9 cellular contexts compared by ENCODE assay signal in the genomic region with DNA sequence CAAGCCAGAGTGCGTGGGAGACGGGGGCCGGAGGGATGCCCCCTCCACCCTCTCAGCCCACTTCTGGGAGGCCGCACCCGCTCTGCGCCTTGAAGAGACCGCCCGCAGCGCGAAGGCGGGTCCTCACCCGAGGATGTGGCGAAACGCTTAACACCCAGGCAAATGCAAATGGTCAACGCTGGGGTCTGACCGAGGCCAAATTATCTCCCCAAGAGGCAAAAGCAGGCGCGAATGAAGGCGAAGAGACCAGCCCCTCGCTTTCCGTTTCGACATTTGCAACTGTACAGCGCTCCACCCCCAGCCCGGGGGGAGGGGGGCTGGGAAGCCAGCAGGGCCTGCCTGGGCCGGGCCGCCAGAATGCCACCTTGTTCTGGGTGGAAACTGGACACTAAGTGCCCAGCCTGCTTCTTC.
DNase-seq lines count a peak whose midpoint lies in the region; ATAC-seq, FAIRE-seq and TF ChIP-seq lines count a peak whose summit lies in the region.
"Had no signal": no experiment of that assay in that cellular context is flagged by ENCODE, and none has a peak within 500 bp of the region (broad histone marks: within the 10 kb centered on the region; RNA-seq: fewer than 3 reads in every experiment).

No MANE protein-coding gene starts in this region.

- H3K27me3 ChIP-seq in endothelial cell of umbilical vein (ENCODE audit: control insufficient read depth in 2 of 2, insufficient read depth in 2 of 2, low read length in 2 of 2) (peaks cover 15 to 35% of the 10 kb centered on the region in 2 experiments), small intestine (ENCODE audit: control insufficient read depth in 2 of 2, insufficient read depth in 2 of 2, low read length in 2 of 2) (peaks cover under 1 to 22% of the 10 kb centered on the region in 2 donors)

- H3K4me3 ChIP-seq in AG10803 (ENCODE audit: low read length) (peak overlapping the region; percentile 56), endothelial cell of umbilical vein (replicated peaks in 1 of 3; ENCODE audit: insufficient read depth in 1 of 3, low read depth in 1 of 3, low read length in 3 of 3) (peak overlapping the region in 1 of 3 experiments; percentile 12), small intestine (ENCODE audit: low read depth in 1 of 2, low read length in 2 of 2) (peak overlapping the region in 1 of 2 donors; percentile 4)

- TF ChIP-seq CTCF in AG10803 (conservative IDR thresholded peaks at IDR 0.05; ENCODE audit: low read length) (no peak), endothelial cell of umbilical vein (IDR thresholded peaks at IDR 0.05; ENCODE audit: extremely low read depth in 1 of 2, insufficient read depth in 1 of 2, low read depth in 1 of 2, low read length in 2 of 2) (no peak)

- H3K9me3 ChIP-seq in endothelial cell of umbilical vein (replicated peaks; ENCODE audit: control insufficient read depth, insufficient read depth, low read length) (no peaks in the 10 kb centered on the region), small intestine (ENCODE audit: control insufficient read depth, low read depth) (no peaks in the 10 kb centered on the region)

- peaks cover 2 to 8% (median 4%) of the 10 kb centered on the region in 3 donors for H3K9me3 Mint-ChIP-seq in IgD-negative memory B cell
- no peaks in the 10 kb centered on the region for H3K9me3 Mint-ChIP-seq in natural killer cell treated with Interleukin-12 subunit alpha and Interleukin-12 subunit beta and Interleukin-15 and Interleukin-18, amount 100 ng/mL, for 72 hours

- DNase-seq in AG10803 (ENCODE audit: low read depth) (no peak), endothelial cell of umbilical vein (ENCODE audit: low read depth, low spot score) (no peak), small intestine (no peak), NOMO-1 treated with DMSO at 0.1 percent for 48 hours (lab: John Stamatoyannopoulos, UW; ENCODE audit: unreplicated experiment) (no peak), NK-92 (lab: John Stamatoyannopoulos, UW; ENCODE audit: unreplicated experiment) (no peak)
- no peak for DNase-seq in natural killer cell treated with Interleukin-12 subunit alpha and Interleukin-12 subunit beta and Interleukin-15 and Interleukin-18, amount 100 ng/mL, for 72 hours (ENCODE audit: low spot score)
- no peak for DNase-seq in activated CD4-positive, CD25-positive, alpha-beta regulatory T cell treated with anti-CD3 and anti-CD28 coated beads, Interleukin-2, amount 50 U/mL, for 72 hours

- no peak for ATAC-seq in natural killer cell treated with Interleukin-12 subunit alpha and Interleukin-12 subunit beta and Interleukin-15 and Interleukin-18, amount 100 ng/mL, for 72 hours

- peak overlapping the region; percentile 29 for H3K4me2 ChIP-seq in endothelial cell of umbilical vein (ENCODE audit: insufficient read depth, low read length)

- H3K4me1 ChIP-seq in endothelial cell of umbilical vein (ENCODE audit: control insufficient read depth, extremely low read depth, insufficient read depth, low read length): no peaks in the 10 kb centered on the region
- no peaks in the 10 kb centered on the region for H3K4me1 ChIP-seq in small intestine (ENCODE audit: control insufficient read depth in 2 of 2, insufficient read depth in 1 of 2, low read depth in 1 of 2, low read length in 1 of 2)

- peak overlapping the region in 3 of 4 donors; percentile 55 to 82 (median 65) for H3K4me3 Mint-ChIP-seq in IgD-negative memory B cell
- peak overlapping the region; percentile 67 for H3K4me3 Mint-ChIP-seq in natural killer cell treated with Interleukin-12 subunit alpha and Interleukin-12 subunit beta and Interleukin-15 and Interleukin-18, amount 100 ng/mL, for 72 hours

- peaks cover 36% of the 10 kb centered on the region for H3K27me3 Mint-ChIP-seq in IgD-negative memory B cell
- H3K27me3 Mint-ChIP-seq in natural killer cell treated with Interleukin-12 subunit alpha and Interleukin-12 subunit beta and Interleukin-15 and Interleukin-18, amount 100 ng/mL, for 72 hours: peaks cover 39 to 49% of the 10 kb centered on the region in 2 donors

- no peaks in the 10 kb centered on the region for H3K9me1 ChIP-seq in endothelial cell of umbilical vein (replicated peaks; ENCODE audit: control insufficient read depth, extremely low read depth, insufficient read depth, low read length)

- intact Hi-C loops in endothelial cell of umbilical vein (cut with micrococcal nuclease): no loop called here

- POLR2A ChIA-PET in endothelial cell of umbilical vein (lab: Charles Lee): no interaction called here

- peak; percentile 21 for FAIRE-seq in endothelial cell of umbilical vein (lab: Jason Lieb, UNC)
- no peak for FAIRE-seq in small intestine (lab: Jason Lieb, UNC)
- FAIRE-seq: GM18507 had no signal

- no peak overlapping the region for H3K9ac ChIP-seq in endothelial cell of umbilical vein (replicated peaks; ENCODE audit: extremely low read depth, insufficient read depth, low read length)

- H3K27ac ChIP-seq in endothelial cell of umbilical vein (ENCODE audit: insufficient read depth, low read depth, low read length) (no peak overlapping the region), small intestine (ENCODE audit: low read depth in 1 of 2, low read length in 1 of 2) (no peak overlapping the region)

- H3K4me1 Mint-ChIP-seq in IgD-negative memory B cell: peaks cover 0 to 2% (median 0%) of the 10 kb centered on the region in 3 donors
- peaks cover 0 to 6% of the 10 kb centered on the region in 2 donors for H3K4me1 Mint-ChIP-seq in natural killer cell treated with Interleukin-12 subunit alpha and Interleukin-12 subunit beta and Interleukin-15 and Interleukin-18, amount 100 ng/mL, for 72 hours (ENCODE audit: low read depth in 2 of 2)

- dilution Hi-C loops in endothelial cell of umbilical vein (cut with MboI; ENCODE audit: extremely low pct_ligation_motif_present, low sequenced_read_pairs): no loop called here

- 2 to 48% (median 12%) methylated on average over 6 to 26 of the region's 26 CpGs for WGBS in small intestine, 3 donors

- TF ChIP-seq POLR2A in endothelial cell of umbilical vein (IDR thresholded peaks at IDR 0.05; ENCODE audit: low read depth, low read length): no peak

- H3K36me3 Mint-ChIP-seq in IgD-negative memory B cell: no peaks in the 10 kb centered on the region
- H3K36me3 Mint-ChIP-seq in natural killer cell treated with Interleukin-12 subunit alpha and Interleukin-12 subunit beta and Interleukin-15 and Interleukin-18, amount 100 ng/mL, for 72 hours: peaks cover 7% of the 10 kb centered on the region

- no peak overlapping the region for H3K27ac Mint-ChIP-seq in IgD-negative memory B cell
- no peak overlapping the region for H3K27ac Mint-ChIP-seq in natural killer cell treated with Interleukin-12 subunit alpha and Interleukin-12 subunit beta and Interleukin-15 and Interleukin-18, amount 100 ng/mL, for 72 hours

- no peaks in the 10 kb centered on the region for H4K20me1 ChIP-seq in endothelial cell of umbilical vein (replicated peaks; ENCODE audit: control insufficient read depth, extremely low read depth, insufficient read depth, low read length)

- H3K79me2 ChIP-seq in endothelial cell of umbilical vein (ENCODE audit: control insufficient read depth, insufficient read depth, low read length): no peaks in the 10 kb centered on the region

- BruUV-seq in endothelial cell of umbilical vein (replicated peaks; lab: Mats Ljungman, UMichigan): no TSS peak

- H2AFZ ChIP-seq in endothelial cell of umbilical vein (ENCODE audit: low read depth, low read length): no peak overlapping the region

- H3K36me3 ChIP-seq in endothelial cell of umbilical vein (ENCODE audit: control insufficient read depth in 2 of 2, extremely low read depth in 1 of 2, insufficient read depth in 2 of 2, low read length in 2 of 2): no peaks in the 10 kb centered on the region
- H3K36me3 ChIP-seq in small intestine (ENCODE audit: control insufficient read depth in 2 of 2, insufficient read depth in 2 of 2, low read length in 2 of 2): no peaks in the 10 kb centered on the region

- CTCF ChIA-PET in endothelial cell of umbilical vein (lab: Charles Lee): no interaction called here

TF ChIP-seq in endothelial cell of umbilical vein, 7 proteins besides CTCF, POLR2A, EP300 and RAD21:
- TF ChIP-seq GATA2 (IDR thresholded peaks at IDR 0.05; ENCODE audit: insufficient read depth, insufficient read length, low read depth, low read length) (no peak), POLR2AphosphoS5 (IDR thresholded peaks at IDR 0.05; ENCODE audit: insufficient read depth, low read depth, low read length) (no peak), FOS (IDR thresholded peaks at IDR 0.05; ENCODE audit: borderline replicate concordance, insufficient read depth, low read length) (no peak), EZH2 (IDR thresholded peaks at IDR 0.05; ENCODE audit: borderline replicate concordance, low read depth, low read length, severe bottlenecking) (no peak), MYC (IDR thresholded peaks at IDR 0.05; ENCODE audit: low read depth, low read length) (no peak), JUN (IDR thresholded peaks at IDR 0.05; ENCODE audit: borderline replicate concordance, insufficient read depth, insufficient read length, low read depth) (no peak)
- TF ChIP-seq, protein P1, sequence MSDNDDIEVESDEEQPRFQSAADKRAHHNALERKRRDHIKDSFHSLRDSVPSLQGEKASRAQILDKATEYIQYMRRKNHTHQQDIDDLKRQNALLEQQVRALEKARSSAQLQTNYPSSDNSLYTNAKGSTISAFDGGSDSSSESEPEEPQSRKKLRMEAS (IDR thresholded peaks at IDR 0.05; ENCODE audit: insufficient read depth, insufficient read length): no peak
